Comparison of ENCODE assay signal across 8 cellular contexts in the genomic region with DNA sequence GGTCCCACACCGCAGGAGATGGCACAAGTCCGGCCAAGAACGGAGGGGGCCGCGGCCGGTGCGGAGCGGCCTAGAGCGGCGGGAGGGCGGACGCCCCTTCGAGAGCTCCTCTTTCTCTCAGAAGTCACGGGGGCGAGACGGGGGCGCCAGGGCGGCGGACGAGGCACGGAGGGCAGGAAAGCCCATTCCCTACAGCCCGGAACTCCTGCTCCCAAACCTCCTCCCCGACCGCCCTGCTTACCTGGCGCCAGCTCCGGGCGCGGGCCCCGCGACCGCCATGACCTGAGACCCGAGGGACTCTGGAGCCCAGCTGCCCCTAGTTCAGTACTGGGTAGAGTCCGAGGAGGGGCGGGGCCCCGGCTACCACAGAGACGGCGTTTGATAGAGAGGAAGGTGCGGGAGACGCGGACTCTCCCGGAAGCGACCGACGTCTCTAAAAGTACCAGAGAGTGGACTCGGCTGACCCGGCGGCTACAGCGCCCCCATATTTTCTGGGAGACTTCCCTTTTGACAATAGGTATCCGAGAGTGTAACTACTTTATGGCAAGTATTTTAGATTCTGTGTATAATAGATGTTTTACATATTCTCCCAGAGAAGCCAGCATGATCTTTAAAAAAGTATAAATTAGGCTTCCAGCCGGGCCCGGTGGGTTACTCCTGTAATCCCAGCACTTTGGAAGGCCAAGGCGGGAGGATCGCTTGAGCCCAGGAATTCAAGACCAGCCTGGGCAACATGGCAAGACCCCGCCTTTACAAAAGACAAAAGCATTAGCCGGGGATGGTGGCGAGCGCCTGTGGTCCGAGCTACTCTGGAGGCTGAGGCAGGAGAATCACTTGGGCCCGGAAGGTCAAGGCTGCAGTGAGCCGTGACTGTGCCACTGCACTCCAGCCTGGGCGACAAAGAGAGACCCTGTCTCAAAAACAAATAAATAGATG. TPM values are rescaled to one million over a fixed set of nuclear protein-coding genes. Genes with fewer than 3 reads are reported as not detected.
DNase-seq lines count a peak whose midpoint lies in the region; ATAC-seq and TF ChIP-seq lines count a peak whose summit lies in the region.

A gene (minus strand): TSS at position 301 of the 936 bp plus-strand sequence. CDS start 22 bp downstream, at position 279.

- CTCF ChIA-PET in AG04450 (lab: Charles Lee): interaction anchor here (0.6 to 1.7 kb wide), 8 partner anchors 8 to 36 kb away, joined by 3 to 8 read pairs (median 4); no protein-coding TSS in a partner anchor

- peak; percentile 48 for TF ChIP-seq CTCF in AG04450 (IDR thresholded peaks at IDR 0.05; ENCODE audit: low read depth, low read length)
- peak; percentile 77 for TF ChIP-seq CTCF in VCaP (conservative IDR thresholded peaks at IDR 0.05)
- TF ChIP-seq CTCF in breast epithelium (IDR thresholded peaks at IDR 0.05): no peak
- peak; percentile 23 for TF ChIP-seq CTCF in smooth muscle cell (IDR thresholded peaks at IDR 0.05; ENCODE audit: borderline replicate concordance, insufficient read depth, poor library complexity, severe bottlenecking)

- peak within 1 kb of the TSS; percentile 48 for H3K9ac ChIP-seq in smooth muscle cell (ENCODE audit: low read depth)

- POLR2A ChIA-PET in AG04450 (lab: Yijun Ruan, JAX): interaction anchor here (0.6 to 0.7 kb wide), 2 partner anchors 8 to 25 kb away, joined by 3 read pairs; no protein-coding TSS in a partner anchor

- H3K27ac ChIP-seq in AG04450 (ENCODE audit: low read depth, low read length): peak within 1 kb of the TSS; percentile 47
- H3K27ac ChIP-seq in VCaP: peak within 1 kb of the TSS; percentile 79
- peak within 1 kb of the TSS; percentile 85 to 95 for H3K27ac ChIP-seq in breast epithelium
- peak within 1 kb of the TSS; percentile 30 for H3K27ac ChIP-seq in smooth muscle cell (ENCODE audit: low read depth)

- DNase-seq in AG04450 (ENCODE audit: low read depth, low spot score) (peak; percentile 65), NCI-H2171 treated with DMSO at 0.1 percent for 48 hours (lab: John Stamatoyannopoulos, UW) (peak; percentile 97), breast epithelium (ENCODE audit: low spot score in 2 of 2) (peak; percentile 87 to 90), iPS-NIHi11 (ENCODE audit: low spot score) (peak; percentile 94), smooth muscle cell (lab: John Stamatoyannopoulos, UW; ENCODE audit: unreplicated experiment) (peak; percentile 74)

- H4K20me1 ChIP-seq in smooth muscle cell (ENCODE audit: low read depth): peaks cover 30% of the 10 kb centered on the region

- H3K79me2 ChIP-seq in smooth muscle cell (ENCODE audit: low read depth): peaks cover 24% of the 10 kb centered on the region

- WGBS in smooth muscle cell (ENCODE audit: low lambda C conversion rate): 17% methylated on average over 55 of the region's 61 CpGs

- H3F3A ChIP-seq in smooth muscle cell (ENCODE audit: low read depth): no peaks in the 10 kb centered on the region

- H3K4me1 ChIP-seq in breast epithelium: no peaks in the 10 kb centered on the region
- H3K4me1 ChIP-seq in smooth muscle cell (ENCODE audit: low read depth): peaks cover 3% of the 10 kb centered on the region

- peak within 1 kb of the TSS; percentile 97 for H2AFZ ChIP-seq in smooth muscle cell (ENCODE audit: low read depth)

- ATAC-seq in GM18868 (IDR thresholded peaks at IDR 0.05; ENCODE audit: unreplicated experiment): peak; percentile 99
- peak; percentile 98 for ATAC-seq in HG03108 (IDR thresholded peaks at IDR 0.05; ENCODE audit: unreplicated experiment)

- peak within 1 kb of the TSS; percentile 85 for H3K4me2 ChIP-seq in smooth muscle cell

- peaks cover 4% of the 10 kb centered on the region; the same call in 1 of the 2 replicates for H3K9me3 ChIP-seq in AG04450 (ENCODE audit: control insufficient read depth, insufficient read depth, low read length)
- no peaks in the 10 kb centered on the region for H3K9me3 ChIP-seq in breast epithelium
- no peaks in the 10 kb centered on the region for H3K9me3 ChIP-seq in smooth muscle cell (replicated peaks; ENCODE audit: low read depth)

- H3K36me3 ChIP-seq in breast epithelium (no peaks in the 10 kb centered on the region), smooth muscle cell (ENCODE audit: low read depth) (no peaks in the 10 kb centered on the region)

- no peaks in the 10 kb centered on the region for H3K27me3 ChIP-seq in AG04450 (ENCODE audit: control insufficient read depth, insufficient read depth, low read length)
- H3K27me3 ChIP-seq in breast epithelium: no peaks in the 10 kb centered on the region
- H3K27me3 ChIP-seq in smooth muscle cell (ENCODE audit: low read depth): no peaks in the 10 kb centered on the region

- intact Hi-C loops in breast epithelium (cut with DNase I; ENCODE audit: low total_unique reads): no loop called here

- TF ChIP-seq POLR2A in breast epithelium (IDR thresholded peaks at IDR 0.05): no peak

- H3K4me3 ChIP-seq in AG04450 (ENCODE audit: low read depth, low read length) (peak within 1 kb of the TSS; percentile 87), breast epithelium (peak within 1 kb of the TSS; percentile 92 to 96 (median 94)), smooth muscle cell (peak within 1 kb of the TSS; percentile 73)

RNA-seq across cellular contexts. Expression of the gene that starts here (rescaled TPM):
- 13.3 and 14.7 TPM in 2 replicates for polyA plus RNA-seq in AG04450 (2011; rRNA removed)
- 21.5 and 23.3 TPM in 2 replicates for polyA minus RNA-seq in AG04450 (2011; rRNA and poly(A)+ RNA removed)
- total RNA-seq in breast epithelium: 10 to 100 TPM; 38.2 to 57.0 (median 54.7) TPM
- 19.3 and 28.0 TPM in 2 replicates for total RNA-seq in smooth muscle cell
- polyA plus RNA-seq in smooth muscle cell: 33.8 and 46.3 TPM in 2 replicates

Comparison
In these comparisons a context has a peak if more than half of its experiments do, and no peak if none do; other contexts are left out.
1. Peak in every context shown above with its lines: DNase-seq, ATAC-seq, H3K4me3 ChIP-seq and H3K27ac ChIP-seq.
2. H3K27ac ChIP-seq: peak in every context shown above with its lines; median percentile 90 in breast epithelium; 79 in VCaP; 47 in AG04450; 30 in smooth muscle cell.
3. CTCF ChIP-seq: peak in AG04450 (single experiment), VCaP (single experiment) and smooth muscle cell (single experiment); none in breast epithelium (0 of 3).